ENCODE assay signal across 14 cellular contexts in the genomic region with DNA sequence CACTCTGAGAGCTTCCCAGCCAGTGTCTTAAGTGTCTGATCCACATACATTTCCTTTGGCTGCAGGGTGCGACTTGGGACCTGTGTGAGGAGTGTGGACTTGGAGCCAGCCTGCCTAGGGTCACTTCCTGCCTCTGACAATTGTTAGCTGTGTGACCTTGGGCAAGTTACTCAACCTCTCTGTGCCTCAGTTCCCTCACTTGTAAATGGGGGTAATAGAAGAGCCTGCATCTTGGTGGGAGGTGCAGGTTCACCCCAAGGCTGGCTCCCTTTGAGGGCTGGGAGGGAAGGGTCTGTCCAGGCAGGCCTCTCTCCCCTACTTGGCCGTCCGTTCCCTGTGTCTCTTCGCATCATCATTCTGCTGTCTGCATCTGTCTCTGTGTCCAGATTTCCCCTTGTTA. TPM values are rescaled to one million over a fixed set of nuclear protein-coding genes. Genes with fewer than 3 reads are reported as not detected.
DNase-seq lines count a peak whose midpoint lies in the region; ATAC-seq and TF ChIP-seq lines count a peak whose summit lies in the region.
"Had no signal": no experiment of that assay in that cellular context is flagged by ENCODE, and none has a peak within 500 bp of the region (broad histone marks: within the 10 kb centered on the region; RNA-seq: fewer than 3 reads in every experiment).

No MANE protein-coding gene starts in this region.

- H3K9me3 ChIP-seq in HEK293 (ENCODE audit: control insufficient read depth, insufficient read depth, low read depth, low read length) = no peaks in the 10 kb centered on the region
- H3K9me3 ChIP-seq in skeletal muscle tissue (ENCODE audit: control insufficient read depth in 3 of 3, low read length in 3 of 3) = no peaks in the 10 kb centered on the region
- H3K9me3 ChIP-seq: MG63 had no signal

- H3K36me3 Mint-ChIP-seq in brain = no peaks in the 10 kb centered on the region
- no peaks in the 10 kb centered on the region for H3K36me3 Mint-ChIP-seq in mesothelial cell of epicardium

- H3K4me3 ChIP-seq in HEK293 (ENCODE audit: low read depth, low read length) (no peak overlapping the region), skeletal muscle tissue (ENCODE audit: low read length in 3 of 3) (no peak overlapping the region)
- H3K4me3 ChIP-seq: GM23248, MG63 had no signal

- ATAC-seq in HG03025 (IDR thresholded peaks at IDR 0.05; ENCODE audit: low FRiP score, unreplicated experiment) = no peak

- H3K36me3 ChIP-seq in HEK293 (ENCODE audit: control insufficient read depth in 2 of 2, insufficient read depth in 1 of 2, low read length in 2 of 2) (no peaks in the 10 kb centered on the region), skeletal muscle tissue (ENCODE audit: control insufficient read depth in 3 of 3, insufficient read depth in 3 of 3, low read length in 3 of 3) (no peaks in the 10 kb centered on the region)
- H3K36me3 ChIP-seq: MG63 had no signal

- H3K27me3 Mint-ChIP-seq in brain (peaks cover 3% of the 10 kb centered on the region), mesothelial cell of epicardium (ENCODE audit: low read depth) (no peaks in the 10 kb centered on the region)
- H3K27me3 Mint-ChIP-seq: CD4-positive, alpha-beta T cell had no signal

- TF ChIP-seq CTCF in HEK293 (tag by site-specific recombination; IDR thresholded peaks at IDR 0.05) (no peak), brain (conservative IDR thresholded peaks at IDR 0.05) (no peak), mesothelial cell of epicardium (IDR thresholded peaks at IDR 0.05; ENCODE audit: unreplicated experiment) (no peak)

- H3K4me1 ChIP-seq in HEK293 (ENCODE audit: control insufficient read depth, insufficient read depth, low read length) (no peaks in the 10 kb centered on the region), skeletal muscle tissue (ENCODE audit: control insufficient read depth in 3 of 3, insufficient read depth in 3 of 3, low read length in 3 of 3) (peaks cover 19 to 29% (median 23%) of the 10 kb centered on the region in 3 donors)

- H3K9me3 Mint-ChIP-seq in brain = no peaks in the 10 kb centered on the region
- no peaks in the 10 kb centered on the region for H3K9me3 Mint-ChIP-seq in mesothelial cell of epicardium
- H3K9me3 Mint-ChIP-seq: CD4-positive, alpha-beta T cell had no signal

- peak overlapping the region in 3 of 5 experiments; percentile 64 to 97 (median 95) for H3K27ac Mint-ChIP-seq in brain
- peak overlapping the region; percentile 27 for H3K27ac Mint-ChIP-seq in mesothelial cell of epicardium
- H3K27ac Mint-ChIP-seq: CD4-positive, alpha-beta T cell had no signal

- H3K4me1 Mint-ChIP-seq in brain (no peaks in the 10 kb centered on the region), mesothelial cell of epicardium (peaks cover 58% of the 10 kb centered on the region)

- no peaks in the 10 kb centered on the region for H3K27me3 ChIP-seq in skeletal muscle tissue (ENCODE audit: control insufficient read depth in 3 of 3, insufficient read depth in 3 of 3, low read length in 3 of 3)
- H3K27me3 ChIP-seq: MG63 had no signal

- POLR2A ChIA-PET in HEK293 (lab: Yijun Ruan, JAX) = interaction anchor here (0.6 kb wide), 1 partner anchor 28 kb away, joined by 3 read pairs; no protein-coding TSS in a partner anchor

- peak overlapping the region; percentile 29 to 82 (median 79) for H3K4me3 Mint-ChIP-seq in brain
- no peak overlapping the region for H3K4me3 Mint-ChIP-seq in mesothelial cell of epicardium
- H3K4me3 Mint-ChIP-seq: CD4-positive, alpha-beta T cell had no signal

- H3K27ac ChIP-seq in HEK293 (ENCODE audit: extremely low read depth, low read depth, low read length) (no peak overlapping the region), skeletal muscle tissue (ENCODE audit: low read depth, low read length) (no peak overlapping the region)
- H3K27ac ChIP-seq: GM23248 had no signal

- DNase-seq in mesothelial cell of epicardium (ENCODE audit: low spot score in 2 of 2, unreplicated experiment in 2 of 2) = no peak
- no peak for DNase-seq in NCI-H146 treated with DMSO at 0.1 percent for 48 hours (lab: John Stamatoyannopoulos, UW; ENCODE audit: unreplicated experiment)
- no peak for DNase-seq in activated CD8-positive, alpha-beta memory T cell treated with anti-CD3 and anti-CD28 coated beads, Interleukin-2, amount 50 U/mL, for 48 hours
- DNase-seq: AML-193; CD4-positive, alpha-beta T cell; EL; MG63; NCI-H2107; NCI-H226 had no signal

- CTCF ChIA-PET in HEK293 (lab: Yijun Ruan, JAX) = interaction anchor here (0.7 to 1.3 kb wide), 2 partner anchors 24 to 164 kb away, joined by 3 read pairs; no protein-coding TSS in a partner anchor

- H3K9ac ChIP-seq in skeletal muscle tissue (ENCODE audit: low read depth in 1 of 3, low read length in 3 of 3) = peak overlapping the region in 2 of 3 donors; percentile 12 to 60
- H3K9ac ChIP-seq: GM23248 had no signal

TF ChIP-seq in HEK293, 187 proteins besides CTCF, POLR2A, EP300 and RAD21:
- no peak for TF ChIP-seq ZSCAN4 (tag by site-specific recombination; IDR thresholded peaks at IDR 0.05)
- peak; percentile 97 for TF ChIP-seq ZNF768 (tag by site-specific recombination; IDR thresholded peaks at IDR 0.05)

RNA-seq across cellular contexts. Expression of gene GSE1, which starts 27.4 kb away (rescaled TPM):
- 127 TPM for polyA plus RNA-seq in brain (ENCODE audit: insufficient read depth, low read depth, low replicate concordance)
- total RNA-seq in mesothelial cell of epicardium = 193 to 218 TPM (median 208 TPM) in 3 replicates
- 27.7 TPM for total RNA-seq in skeletal muscle tissue
